ENCODE assay signal across 33 cellular contexts in the genomic region with DNA sequence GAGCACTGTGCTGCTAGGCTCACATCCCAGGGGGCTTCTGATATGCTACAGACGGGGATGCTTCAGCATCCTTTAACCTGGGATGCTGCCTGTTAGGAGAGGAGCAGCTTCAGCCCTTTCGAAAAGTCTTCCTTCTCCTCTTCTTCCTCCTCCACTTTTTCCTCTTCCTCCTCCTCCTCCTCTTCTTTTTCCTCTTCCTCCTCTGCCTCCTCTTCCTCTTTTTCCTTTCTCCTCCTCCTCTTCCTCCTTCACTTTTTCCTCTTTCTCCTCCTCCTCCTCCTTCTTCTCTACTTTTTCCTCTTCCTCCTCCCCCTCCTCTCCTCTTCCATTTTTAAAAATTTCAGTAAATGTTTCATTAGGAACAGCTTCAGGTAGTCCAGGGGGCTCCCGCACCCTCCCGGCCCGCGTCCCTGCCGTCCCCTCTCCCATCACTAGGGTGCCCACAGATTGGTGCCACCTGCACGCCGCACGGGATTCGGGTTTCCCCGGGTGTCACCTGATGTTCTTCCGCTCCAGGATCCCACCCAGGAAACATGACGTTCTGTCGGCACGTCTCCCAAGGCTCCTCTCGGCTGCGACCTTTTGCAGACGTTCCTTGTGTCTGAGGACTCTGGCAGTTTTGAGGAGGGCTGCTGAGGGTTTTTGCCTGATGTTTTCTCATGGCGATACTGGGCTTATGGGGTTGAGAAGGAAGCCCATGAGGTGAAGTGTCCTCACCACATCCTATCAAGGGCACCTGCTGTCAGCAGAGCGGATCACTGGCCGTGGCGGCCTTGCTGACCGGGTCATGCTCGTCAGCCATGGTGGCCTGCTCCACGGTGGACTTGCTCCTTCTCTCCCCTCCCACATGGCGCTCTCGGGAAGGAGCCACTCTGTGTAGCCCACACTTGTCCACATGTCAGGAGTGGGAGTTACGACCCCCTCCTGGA.
"Had no signal": no experiment of that assay in that cellular context is flagged by ENCODE, and none has a peak within 500 bp of the region (broad histone marks: within the 10 kb centered on the region; RNA-seq: fewer than 3 reads in every experiment).

No MANE protein-coding gene starts in this region.

- H3K4me2 ChIP-seq: smooth muscle cell had no signal

- H3K36me3 ChIP-seq: heart right ventricle, left lung, pancreas, right atrium auricular region, tibial artery, upper lobe of right lung, uterus had no signal

- FAIRE-seq: endometrium, islet of Langerhans, pancreas had no signal

- H3K27ac Mint-ChIP-seq: mesothelial cell of epicardium; naive B cell; natural killer cell treated with Interleukin-12 subunit alpha and Interleukin-12 subunit beta and Interleukin-15 and Interleukin-18, amount 100 ng/mL, for 72 hours had no signal

- ATAC-seq: left cardiac atrium; left lung; mucosa of descending colon; pancreas; sciatic nerve; stimulated activated naive CD8-positive, alpha-beta T cell treated with anti-CD3 and anti-CD28 coated beads, Interleukin-15, Interleukin-2, amounts not matched to agents 100 U/mL and 50 U/mL, for 24 hours; upper lobe of right lung had no signal

- H3K4me3 Mint-ChIP-seq: mesothelial cell of epicardium; natural killer cell treated with Interleukin-12 subunit alpha and Interleukin-12 subunit beta and Interleukin-15 and Interleukin-18, amount 100 ng/mL, for 72 hours had no signal

- H3K27me3 ChIP-seq: esophagus squamous epithelium, heart right ventricle, left lung, pancreas, right atrium auricular region, testis, tibial artery, upper lobe of right lung, uterus had no signal

- H3K4me3 ChIP-seq: coronary artery, esophagus squamous epithelium, heart right ventricle, left lung, mucosa of descending colon, pancreas, right atrium auricular region, smooth muscle cell, testis, tibial artery, upper lobe of right lung, uterus had no signal

- DNase-seq: dermis blood vessel endothelial cell; effector memory CD4-positive, alpha-beta T cell; erythroblast; esophagus squamous epithelium; foreskin melanocyte; glutamatergic neuron; heart right ventricle; hippocampal formation; left cardiac atrium; left lung; mesenchymal stem cell; mucosa of descending colon; naive B cell; occipital lobe; pancreas; stimulated activated CD4-positive, alpha-beta T cell treated with anti-CD3 and anti-CD28 coated beads, Interleukin-12 subunit alpha, Interleukin-12 subunit beta, amount 100 ng/mL, for 4 hours; stimulated activated CD4-positive, alpha-beta T cell treated with anti-CD3 and anti-CD28 coated beads, Interleukin-1b, Interleukin-23, amount 100 ng/mL, for 48 hours; stimulated activated CD4-positive, alpha-beta T cell treated with anti-CD3 and anti-CD28 coated beads, Interleukin-4, amount 100 ng/mL, for 1 hour; stimulated activated CD8-positive, alpha-beta memory T cell treated with anti-CD3 and anti-CD28 coated beads, Interleukin-4, amount 100 ng/mL, for 48 hours; stimulated activated naive CD8-positive, alpha-beta T cell treated with anti-CD3 and anti-CD28 coated beads, Interleukin-15, Interleukin-2, amounts not matched to agents 100 U/mL and 50 U/mL, for 24 hours; substantia nigra; testis; tibial artery; upper lobe of right lung; uterus had no signal

- H3K4me1 ChIP-seq: left lung, pancreas, right atrium auricular region, testis, tibial artery, upper lobe of right lung, uterus had no signal

- H3K36me3 Mint-ChIP-seq: mesothelial cell of epicardium; naive B cell; natural killer cell treated with Interleukin-12 subunit alpha and Interleukin-12 subunit beta and Interleukin-15 and Interleukin-18, amount 100 ng/mL, for 72 hours had no signal

- H3K4me1 Mint-ChIP-seq: naive B cell had no signal

- H3K27ac ChIP-seq: coronary artery, esophagus squamous epithelium, heart right ventricle, left lung, pancreas, right atrium auricular region, testis, tibial artery, upper lobe of right lung, uterus had no signal

- H3K9me3 Mint-ChIP-seq: mesothelial cell of epicardium; naive B cell; natural killer cell treated with Interleukin-12 subunit alpha and Interleukin-12 subunit beta and Interleukin-15 and Interleukin-18, amount 100 ng/mL, for 72 hours had no signal

- H3K9me3 ChIP-seq: esophagus squamous epithelium, heart right ventricle, left lung, mucosa of descending colon, pancreas, right atrium auricular region, testis, tibial artery, upper lobe of right lung, uterus had no signal
